In genomic region chr15:93151488-93151887, GRCh38 we compare ENCODE assay signal across 20 cellular contexts.
"Had no signal": no experiment of that assay in that cellular context is flagged by ENCODE, and none has a peak within 500 bp of the region (broad histone marks: within the 10 kb centered on the region; RNA-seq: fewer than 3 reads in every experiment).

No MANE protein-coding gene starts in this region.

- H3K4me1 Mint-ChIP-seq: memory B cell; stimulated activated memory B cell treated with anti-CD40 and anti-IgM and Interleukin-4, amounts not matched to agents 10 μg/mL and 1 μg/mL and 100 μg/mL, for 72 hours had no signal

- H3K4me3 ChIP-seq: body of pancreas, coronary artery, gastrocnemius medialis, left lung, right lobe of liver, thoracic aorta, upper lobe of left lung had no signal

- ATAC-seq: activated CD4-positive, alpha-beta T cell treated with anti-CD3 and anti-CD28 coated beads for 36 hours; body of pancreas; gastrocnemius medialis; stimulated activated memory B cell treated with anti-CD40 and anti-IgM and Interleukin-4, amounts not matched to agents 10 μg/mL and 1 μg/mL and 100 μg/mL, for 72 hours had no signal

- H3K9ac ChIP-seq: parathyroid adenoma had no signal

- H3K4me1 ChIP-seq: parathyroid adenoma, right lobe of liver had no signal

- H3K36me3 ChIP-seq: gastrocnemius medialis, left lung, neutrophil, right lobe of liver, thoracic aorta, upper lobe of left lung had no signal

- H3K36me3 Mint-ChIP-seq: activated naive CD8-positive, alpha-beta T cell; memory B cell; naive thymus-derived CD4-positive, alpha-beta T cell; stimulated activated memory B cell treated with anti-CD40 and anti-IgM and Interleukin-4, amounts not matched to agents 10 μg/mL and 1 μg/mL and 100 μg/mL, for 72 hours had no signal

- DNase-seq: activated CD4-positive, alpha-beta T cell treated with anti-CD3 and anti-CD28 coated beads for 36 hours; activated CD4-positive, alpha-beta T cell treated with anti-CD3 and anti-CD28 coated beads, Interleukin-2, amount 50 U/mL, for 48 hours; amygdala; gastrocnemius medialis; head of caudate nucleus; kidney; naive thymus-derived CD4-positive, alpha-beta T cell; stimulated activated CD4-positive, alpha-beta T cell treated with anti-CD3 and anti-CD28 coated beads, Interleukin-4, amount 100 ng/mL, for 1 hour had no signal

- H2AFZ ChIP-seq: parathyroid adenoma had no signal

- H3K27me3 ChIP-seq: body of pancreas, gastrocnemius medialis, right lobe of liver, upper lobe of left lung had no signal

- H3K9me3 Mint-ChIP-seq: stimulated activated memory B cell treated with anti-CD40 and anti-IgM and Interleukin-4, amounts not matched to agents 10 μg/mL and 1 μg/mL and 100 μg/mL, for 72 hours; T-helper 2 cell treated with Interferon-gamma antibody and Interleukin-4, amounts not matched to agents 5 μg/mL and 100 μg/mL, for 36 hours had no signal

- H3K27ac Mint-ChIP-seq: activated CD4-positive, alpha-beta T cell treated with anti-CD3 and anti-CD28 coated beads for 36 hours; activated naive CD8-positive, alpha-beta T cell; memory B cell; naive thymus-derived CD4-positive, alpha-beta T cell; stimulated activated memory B cell treated with anti-CD40 and anti-IgM and Interleukin-4, amounts not matched to agents 10 μg/mL and 1 μg/mL and 100 μg/mL, for 72 hours; T-helper 2 cell treated with Interferon-gamma antibody and Interleukin-4, amounts not matched to agents 5 μg/mL and 100 μg/mL, for 36 hours had no signal

- H3K9me3 ChIP-seq: body of pancreas, gastrocnemius medialis, neutrophil, right lobe of liver, thoracic aorta, upper lobe of left lung had no signal

- H3K27ac ChIP-seq: coronary artery, left lung, neutrophil, parathyroid adenoma, right lobe of liver, thoracic aorta, upper lobe of left lung had no signal

- H3K4me3 Mint-ChIP-seq: activated CD4-positive, alpha-beta T cell treated with anti-CD3 and anti-CD28 coated beads for 36 hours; activated naive CD8-positive, alpha-beta T cell; memory B cell; stimulated activated memory B cell treated with anti-CD40 and anti-IgM and Interleukin-4, amounts not matched to agents 10 μg/mL and 1 μg/mL and 100 μg/mL, for 72 hours; T-helper 2 cell treated with Interferon-gamma antibody and Interleukin-4, amounts not matched to agents 5 μg/mL and 100 μg/mL, for 36 hours had no signal
